In the genomic region with DNA sequence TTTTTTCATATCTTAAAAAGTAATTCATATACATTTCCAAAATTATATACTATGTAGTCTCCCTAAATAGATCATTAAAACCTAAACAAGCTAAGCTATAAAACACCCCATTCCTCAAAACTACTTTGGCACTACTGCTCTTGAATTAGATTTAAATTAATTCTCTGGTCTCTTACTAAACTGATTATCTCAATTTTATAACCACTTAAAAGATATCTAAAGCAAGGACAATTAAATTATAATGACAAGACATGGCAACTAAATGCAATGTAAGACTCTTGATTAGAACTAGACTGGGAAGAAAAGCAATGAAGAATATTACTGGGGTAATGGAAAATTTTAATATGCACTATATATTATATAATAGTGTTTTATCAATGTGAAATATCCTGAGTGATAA, we compare ENCODE assay signal across 21 cellular contexts.
"Had no signal": no experiment of that assay in that cellular context is flagged by ENCODE, and none has a peak within 500 bp of the region (broad histone marks: within the 10 kb centered on the region; RNA-seq: fewer than 3 reads in every experiment).

No MANE protein-coding gene starts in this region.

- DNase-seq: KBM-7, NCI-H1092, NCI-H1105 treated with DMSO at 0.1 percent for 48 hours, NCI-H1417 treated with DMSO at 0.1 percent for 48 hours, NCI-H146, NCI-H1694 treated with DMSO at 0.1 percent for 48 hours, NCI-H1930, NCI-H2081, NCI-H2107, NCI-H2227 treated with DMSO at 0.1 percent for 48 hours, NCI-H446, NCI-H510A, NCI-H524 treated with DMSO at 0.1 percent for 48 hours, NCI-H69, NCI-H774, PC-3, SHP77, SW 1271, T-cell had no signal

- H3K4me3 Mint-ChIP-seq: T-cell had no signal

- H3K9me3 Mint-ChIP-seq: T-cell had no signal

- ATAC-seq: Panc1, PC-3, T-cell had no signal

- H3K27me3 Mint-ChIP-seq: T-cell had no signal

- H3K27ac ChIP-seq: RWPE1 had no signal
